1 cellular context compared by ENCODE assay signal in the genomic region with DNA sequence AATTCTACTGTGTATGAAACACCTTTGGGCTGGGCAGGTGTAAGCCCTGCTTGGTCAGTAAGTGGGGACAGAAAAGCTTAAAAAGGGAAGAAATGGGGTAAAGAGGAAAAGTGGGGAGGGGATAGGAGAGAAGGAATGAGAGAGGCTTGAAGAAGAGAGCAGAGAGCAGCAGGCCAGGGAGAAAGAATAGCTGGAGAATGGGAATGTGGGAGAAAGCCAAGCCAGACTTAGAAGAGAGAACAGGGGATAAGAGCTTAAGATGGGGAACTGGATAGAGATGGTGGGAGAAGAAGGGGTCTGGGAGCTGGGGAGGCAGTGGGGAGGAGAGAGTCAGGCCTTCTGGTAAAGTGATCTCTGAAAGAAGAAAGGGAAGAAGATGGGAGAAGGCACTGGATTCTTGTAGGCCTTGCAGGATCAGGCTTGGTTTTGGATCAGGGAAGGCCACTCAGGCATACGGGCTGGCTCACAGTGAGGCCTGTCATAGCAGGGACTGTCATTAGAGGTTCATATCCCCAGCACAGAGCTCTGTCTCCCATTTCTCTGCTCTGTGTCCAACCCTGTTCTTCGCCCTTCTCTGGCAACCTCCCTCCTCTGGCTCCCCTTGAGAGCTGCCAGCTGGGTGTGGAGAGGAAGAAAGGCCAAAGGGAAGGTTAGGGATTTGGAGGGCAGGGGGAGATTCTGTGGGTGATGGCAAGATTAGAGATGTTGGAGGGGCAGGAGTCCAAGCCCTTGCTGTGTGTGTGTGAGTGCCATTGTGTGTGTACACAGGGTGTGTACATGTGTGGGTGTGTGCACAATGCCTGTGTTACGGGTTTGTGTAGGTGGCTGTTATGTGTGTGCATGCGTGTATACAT.
TF ChIP-seq lines count a peak whose summit lies in the region.

No MANE protein-coding gene starts in this region.

TF ChIP-seq in HEK293, 187 proteins besides CTCF, POLR2A, EP300 and RAD21 (continued from another document):
- TF ChIP-seq, protein P1, sequence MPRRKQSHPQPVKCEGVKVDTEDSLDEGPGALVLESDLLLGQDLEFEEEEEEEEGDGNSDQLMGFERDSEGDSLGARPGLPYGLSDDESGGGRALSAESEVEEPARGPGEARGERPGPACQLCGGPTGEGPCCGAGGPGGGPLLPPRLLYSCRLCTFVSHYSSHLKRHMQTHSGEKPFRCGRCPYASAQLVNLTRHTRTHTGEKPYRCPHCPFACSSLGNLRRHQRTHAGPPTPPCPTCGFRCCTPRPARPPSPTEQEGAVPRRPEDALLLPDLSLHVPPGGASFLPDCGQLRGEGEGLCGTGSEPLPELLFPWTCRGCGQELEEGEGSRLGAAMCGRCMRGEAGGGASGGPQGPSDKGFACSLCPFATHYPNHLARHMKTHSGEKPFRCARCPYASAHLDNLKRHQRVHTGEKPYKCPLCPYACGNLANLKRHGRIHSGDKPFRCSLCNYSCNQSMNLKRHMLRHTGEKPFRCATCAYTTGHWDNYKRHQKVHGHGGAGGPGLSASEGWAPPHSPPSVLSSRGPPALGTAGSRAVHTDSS (tag by site-specific recombination; IDR thresholded peaks at IDR 0.05) = no peak
- TF ChIP-seq ZNF561 (tag by site-specific recombination; IDR thresholded peaks at IDR 0.05; ENCODE audit: borderline replicate concordance) (no peak), ZNF623 (tag by site-specific recombination; IDR thresholded peaks at IDR 0.05) (no peak), ZBTB17 (tag by site-specific recombination; IDR thresholded peaks at IDR 0.05) (peak; percentile 83), PRDM1 (tag by site-specific recombination; IDR thresholded peaks at IDR 0.05) (peak; percentile 94), ZNF341 (tag by site-specific recombination; IDR thresholded peaks at IDR 0.05; ENCODE audit: low read depth) (peak; percentile 65), ZNF571 (tag by site-specific recombination; IDR thresholded peaks at IDR 0.05) (no peak), ZNF174 (tag by site-specific recombination; IDR thresholded peaks at IDR 0.05) (no peak), ZNF398 (tag by site-specific recombination; IDR thresholded peaks at IDR 0.05) (no peak), ZXDB (tag by site-specific recombination; IDR thresholded peaks at IDR 0.05) (no peak), TCF7L2 (IDR thresholded peaks at IDR 0.05; ENCODE audit: borderline replicate concordance, low read depth, low read length) (no peak), YY2 (tag by site-specific recombination; IDR thresholded peaks at IDR 0.05) (no peak), SCRT2 (tag by site-specific recombination; IDR thresholded peaks at IDR 0.05) (no peak), ZNF677 (tag by site-specific recombination; IDR thresholded peaks at IDR 0.05) (no peak), OVOL3 (tag by site-specific recombination; IDR thresholded peaks at IDR 0.05) (no peak), GLI2 (tag by site-specific recombination; IDR thresholded peaks at IDR 0.05; ENCODE audit: borderline replicate concordance, low read depth) (no peak), ZNF768 (tag by site-specific recombination; IDR thresholded peaks at IDR 0.05) (no peak), SP3 (tag by site-specific recombination; IDR thresholded peaks at IDR 0.05) (no peak), KLF9 (tag by site-specific recombination; IDR thresholded peaks at IDR 0.05; ENCODE audit: low read depth) (no peak), ZNF600 (tag by site-specific recombination; IDR thresholded peaks at IDR 0.05) (peak; percentile 95), ZNF350 (tag by site-specific recombination; IDR thresholded peaks at IDR 0.05) (no peak), ZNF121 (tag by site-specific recombination; IDR thresholded peaks at IDR 0.05) (no peak), ZNF580 (tag by site-specific recombination; IDR thresholded peaks at IDR 0.05) (no peak), ZNF404 (tag by site-specific recombination; IDR thresholded peaks at IDR 0.05) (no peak), ZNF169 (tag by site-specific recombination; IDR thresholded peaks at IDR 0.05) (no peak), ZNF366 (tag by site-specific recombination; conservative IDR thresholded peaks at IDR 0.05) (peak; percentile 88), PATZ1 (tag by site-specific recombination; IDR thresholded peaks at IDR 0.05) (peak; percentile 12), IKZF3 (tag by site-specific recombination; IDR thresholded peaks at IDR 0.05) (0 out of 2 replicates have a peak, but pooled peaks have one; percentile 34), EGR2 (tag by site-specific recombination; IDR thresholded peaks at IDR 0.05; ENCODE audit: low read depth) (peak; percentile 80), SP2 (tag by site-specific recombination; IDR thresholded peaks at IDR 0.05) (no peak), ZNF555 (tag by site-specific recombination; conservative IDR thresholded peaks at IDR 0.05) (no peak), SCRT1 (tag by site-specific recombination; IDR thresholded peaks at IDR 0.05; ENCODE audit: borderline replicate concordance) (no peak), ZNF148 (tag by site-specific recombination; IDR thresholded peaks at IDR 0.05; ENCODE audit: borderline replicate concordance) (no peak), ZBTB48 (tag by site-specific recombination; IDR thresholded peaks at IDR 0.05) (0 out of 2 replicates have a peak, but pooled peaks have one; percentile 24), ZNF391 (tag by site-specific recombination; IDR thresholded peaks at IDR 0.05; ENCODE audit: borderline replicate concordance, low read depth) (no peak), ZNF146 (tag by site-specific recombination; IDR thresholded peaks at IDR 0.05) (no peak), ZNF514 (tag by site-specific recombination; IDR thresholded peaks at IDR 0.05) (no peak), ZNF140 (tag by site-specific recombination; IDR thresholded peaks at IDR 0.05) (no peak), ZNF10 (tag by site-specific recombination; IDR thresholded peaks at IDR 0.05) (no peak)
- TF ChIP-seq, protein P2, sequence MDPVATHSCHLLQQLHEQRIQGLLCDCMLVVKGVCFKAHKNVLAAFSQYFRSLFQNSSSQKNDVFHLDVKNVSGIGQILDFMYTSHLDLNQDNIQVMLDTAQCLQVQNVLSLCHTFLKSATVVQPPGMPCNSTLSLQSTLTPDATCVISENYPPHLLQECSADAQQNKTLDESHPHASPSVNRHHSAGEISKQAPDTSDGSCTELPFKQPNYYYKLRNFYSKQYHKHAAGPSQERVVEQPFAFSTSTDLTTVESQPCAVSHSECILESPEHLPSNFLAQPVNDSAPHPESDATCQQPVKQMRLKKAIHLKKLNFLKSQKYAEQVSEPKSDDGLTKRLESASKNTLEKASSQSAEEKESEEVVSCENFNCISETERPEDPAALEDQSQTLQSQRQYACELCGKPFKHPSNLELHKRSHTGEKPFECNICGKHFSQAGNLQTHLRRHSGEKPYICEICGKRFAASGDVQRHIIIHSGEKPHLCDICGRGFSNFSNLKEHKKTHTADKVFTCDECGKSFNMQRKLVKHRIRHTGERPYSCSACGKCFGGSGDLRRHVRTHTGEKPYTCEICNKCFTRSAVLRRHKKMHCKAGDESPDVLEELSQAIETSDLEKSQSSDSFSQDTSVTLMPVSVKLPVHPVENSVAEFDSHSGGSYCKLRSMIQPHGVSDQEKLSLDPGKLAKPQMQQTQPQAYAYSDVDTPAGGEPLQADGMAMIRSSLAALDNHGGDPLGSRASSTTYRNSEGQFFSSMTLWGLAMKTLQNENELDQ (tag by site-specific recombination; IDR thresholded peaks at IDR 0.05; ENCODE audit: low read depth) = no peak
- TF ChIP-seq, protein P3, sequence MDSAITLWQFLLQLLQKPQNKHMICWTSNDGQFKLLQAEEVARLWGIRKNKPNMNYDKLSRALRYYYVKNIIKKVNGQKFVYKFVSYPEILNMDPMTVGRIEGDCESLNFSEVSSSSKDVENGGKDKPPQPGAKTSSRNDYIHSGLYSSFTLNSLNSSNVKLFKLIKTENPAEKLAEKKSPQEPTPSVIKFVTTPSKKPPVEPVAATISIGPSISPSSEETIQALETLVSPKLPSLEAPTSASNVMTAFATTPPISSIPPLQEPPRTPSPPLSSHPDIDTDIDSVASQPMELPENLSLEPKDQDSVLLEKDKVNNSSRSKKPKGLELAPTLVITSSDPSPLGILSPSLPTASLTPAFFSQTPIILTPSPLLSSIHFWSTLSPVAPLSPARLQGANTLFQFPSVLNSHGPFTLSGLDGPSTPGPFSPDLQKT (IDR thresholded peaks at IDR 0.05; ENCODE audit: borderline replicate concordance, low read depth, low read length) = no peak
- TF ChIP-seq, protein P4, sequence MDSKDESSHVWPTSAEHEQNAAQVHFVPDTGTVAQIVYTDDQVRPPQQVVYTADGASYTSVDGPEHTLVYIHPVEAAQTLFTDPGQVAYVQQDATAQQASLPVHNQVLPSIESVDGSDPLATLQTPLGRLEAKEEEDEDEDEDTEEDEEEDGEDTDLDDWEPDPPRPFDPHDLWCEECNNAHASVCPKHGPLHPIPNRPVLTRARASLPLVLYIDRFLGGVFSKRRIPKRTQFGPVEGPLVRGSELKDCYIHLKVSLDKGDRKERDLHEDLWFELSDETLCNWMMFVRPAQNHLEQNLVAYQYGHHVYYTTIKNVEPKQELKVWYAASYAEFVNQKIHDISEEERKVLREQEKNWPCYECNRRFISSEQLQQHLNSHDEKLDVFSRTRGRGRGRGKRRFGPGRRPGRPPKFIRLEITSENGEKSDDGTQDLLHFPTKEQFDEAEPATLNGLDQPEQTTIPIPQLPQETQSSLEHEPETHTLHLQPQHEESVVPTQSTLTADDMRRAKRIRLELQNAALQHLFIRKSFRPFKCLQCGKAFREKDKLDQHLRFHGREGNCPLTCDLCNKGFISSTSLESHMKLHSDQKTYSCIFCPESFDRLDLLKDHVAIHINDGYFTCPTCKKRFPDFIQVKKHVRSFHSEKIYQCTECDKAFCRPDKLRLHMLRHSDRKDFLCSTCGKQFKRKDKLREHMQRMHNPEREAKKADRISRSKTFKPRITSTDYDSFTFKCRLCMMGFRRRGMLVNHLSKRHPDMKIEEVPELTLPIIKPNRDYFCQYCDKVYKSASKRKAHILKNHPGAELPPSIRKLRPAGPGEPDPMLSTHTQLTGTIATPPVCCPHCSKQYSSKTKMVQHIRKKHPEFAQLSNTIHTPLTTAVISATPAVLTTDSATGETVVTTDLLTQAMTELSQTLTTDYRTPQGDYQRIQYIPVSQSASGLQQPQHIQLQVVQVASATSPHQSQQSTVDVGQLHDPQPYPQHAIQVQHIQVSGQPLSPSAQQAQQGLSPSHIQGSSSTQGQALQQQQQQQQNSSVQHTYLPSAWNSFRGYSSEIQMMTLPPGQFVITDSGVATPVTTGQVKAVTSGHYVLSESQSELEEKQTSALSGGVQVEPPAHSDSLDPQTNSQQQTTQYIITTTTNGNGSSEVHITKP (tag by site-specific recombination; IDR thresholded peaks at IDR 0.05) = no peak
- TF ChIP-seq, protein P5, sequence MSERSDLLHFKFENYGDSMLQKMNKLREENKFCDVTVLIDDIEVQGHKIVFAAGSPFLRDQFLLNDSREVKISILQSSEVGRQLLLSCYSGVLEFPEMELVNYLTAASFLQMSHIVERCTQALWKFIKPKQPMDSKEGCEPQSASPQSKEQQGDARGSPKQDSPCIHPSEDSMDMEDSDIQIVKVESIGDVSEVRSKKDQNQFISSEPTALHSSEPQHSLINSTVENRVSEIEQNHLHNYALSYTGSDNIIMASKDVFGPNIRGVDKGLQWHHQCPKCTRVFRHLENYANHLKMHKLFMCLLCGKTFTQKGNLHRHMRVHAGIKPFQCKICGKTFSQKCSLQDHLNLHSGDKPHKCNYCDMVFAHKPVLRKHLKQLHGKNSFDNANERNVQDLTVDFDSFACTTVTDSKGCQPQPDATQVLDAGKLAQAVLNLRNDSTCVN (tag by site-specific recombination; optimal IDR thresholded peaks at IDR 0.05) = peak; percentile 6
TF ChIP-seq in HEK293: peak in this region for 13.
